Comparison of ENCODE assay signal across 1 cellular context in the genomic region with DNA sequence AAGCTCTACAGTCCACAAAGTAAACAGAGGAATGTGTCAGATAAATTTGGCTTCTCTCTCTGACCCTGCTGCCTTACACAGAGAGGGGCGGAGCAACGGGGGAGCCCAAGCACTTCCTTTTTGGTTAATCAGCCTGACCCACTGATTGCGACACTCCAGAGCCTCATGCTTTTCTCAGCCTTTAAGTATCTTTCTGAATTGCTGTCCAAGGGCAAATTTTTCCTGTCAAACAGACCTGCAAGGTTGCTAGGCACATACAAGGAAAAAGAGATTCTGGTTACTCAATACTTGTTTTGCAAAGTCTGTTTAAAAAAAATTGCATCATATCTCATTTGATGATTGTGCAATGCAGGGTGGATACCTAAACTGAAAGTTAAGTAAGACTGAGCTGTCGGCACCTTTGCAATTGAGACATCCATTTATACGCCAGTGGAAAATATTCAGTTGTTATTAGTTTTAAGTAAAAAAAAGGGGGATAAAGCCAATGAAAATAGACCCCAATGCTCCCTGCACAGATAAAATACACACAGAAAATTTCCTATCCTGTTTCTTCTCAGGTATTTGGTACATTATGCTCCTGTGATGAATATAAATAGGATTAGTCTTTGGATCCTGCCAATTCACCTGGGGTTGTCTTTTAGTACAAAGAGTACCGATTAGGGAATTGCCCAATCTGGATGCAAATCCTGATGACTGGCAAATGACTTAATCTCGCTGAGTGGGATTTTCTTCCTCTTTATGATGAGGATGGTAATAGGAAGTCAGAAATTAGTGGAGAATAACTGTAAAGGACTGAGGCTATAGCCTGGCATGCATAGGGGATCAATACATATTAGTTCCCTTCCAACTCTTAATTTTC.
TF ChIP-seq lines count a peak whose summit lies in the region.

No MANE protein-coding gene starts in this region.

TF ChIP-seq in HepG2, 621 proteins besides CTCF, POLR2A, EP300 and RAD21 (continued from another document and continues in another):
- TF ChIP-seq, protein P1, sequence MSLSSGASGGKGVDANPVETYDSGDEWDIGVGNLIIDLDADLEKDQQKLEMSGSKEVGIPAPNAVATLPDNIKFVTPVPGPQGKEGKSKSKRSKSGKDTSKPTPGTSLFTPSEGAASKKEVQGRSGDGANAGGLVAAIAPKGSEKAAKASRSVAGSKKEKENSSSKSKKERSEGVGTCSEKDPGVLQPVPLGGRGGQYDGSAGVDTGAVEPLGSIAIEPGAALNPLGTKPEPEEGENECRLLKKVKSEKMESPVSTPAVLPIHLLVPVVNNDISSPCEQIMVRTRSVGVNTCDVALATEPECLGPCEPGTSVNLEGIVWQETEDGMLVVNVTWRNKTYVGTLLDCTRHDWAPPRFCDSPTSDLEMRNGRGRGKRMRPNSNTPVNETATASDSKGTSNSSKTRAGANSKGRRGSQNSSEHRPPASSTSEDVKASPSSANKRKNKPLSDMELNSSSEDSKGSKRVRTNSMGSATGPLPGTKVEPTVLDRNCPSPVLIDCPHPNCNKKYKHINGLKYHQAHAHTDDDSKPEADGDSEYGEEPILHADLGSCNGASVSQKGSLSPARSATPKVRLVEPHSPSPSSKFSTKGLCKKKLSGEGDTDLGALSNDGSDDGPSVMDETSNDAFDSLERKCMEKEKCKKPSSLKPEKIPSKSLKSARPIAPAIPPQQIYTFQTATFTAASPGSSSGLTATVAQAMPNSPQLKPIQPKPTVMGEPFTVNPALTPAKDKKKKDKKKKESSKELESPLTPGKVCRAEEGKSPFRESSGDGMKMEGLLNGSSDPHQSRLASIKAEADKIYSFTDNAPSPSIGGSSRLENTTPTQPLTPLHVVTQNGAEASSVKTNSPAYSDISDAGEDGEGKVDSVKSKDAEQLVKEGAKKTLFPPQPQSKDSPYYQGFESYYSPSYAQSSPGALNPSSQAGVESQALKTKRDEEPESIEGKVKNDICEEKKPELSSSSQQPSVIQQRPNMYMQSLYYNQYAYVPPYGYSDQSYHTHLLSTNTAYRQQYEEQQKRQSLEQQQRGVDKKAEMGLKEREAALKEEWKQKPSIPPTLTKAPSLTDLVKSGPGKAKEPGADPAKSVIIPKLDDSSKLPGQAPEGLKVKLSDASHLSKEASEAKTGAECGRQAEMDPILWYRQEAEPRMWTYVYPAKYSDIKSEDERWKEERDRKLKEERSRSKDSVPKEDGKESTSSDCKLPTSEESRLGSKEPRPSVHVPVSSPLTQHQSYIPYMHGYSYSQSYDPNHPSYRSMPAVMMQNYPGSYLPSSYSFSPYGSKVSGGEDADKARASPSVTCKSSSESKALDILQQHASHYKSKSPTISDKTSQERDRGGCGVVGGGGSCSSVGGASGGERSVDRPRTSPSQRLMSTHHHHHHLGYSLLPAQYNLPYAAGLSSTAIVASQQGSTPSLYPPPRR (CRISPR knock-in tag; IDR thresholded peaks at IDR 0.05; ENCODE audit: borderline replicate concordance), result peak; percentile 42; the same call in 1 of the 2 replicates
- TF ChIP-seq ZNF674 (CRISPR knock-in tag; IDR thresholded peaks at IDR 0.05; ENCODE audit: low read depth), result no peak
- TF ChIP-seq ZNF326 (CRISPR knock-in tag; IDR thresholded peaks at IDR 0.05; ENCODE audit: borderline replicate concordance), result no peak
- TF ChIP-seq MIXL1 (CRISPR knock-in tag; IDR thresholded peaks at IDR 0.05), result peak; percentile 80
- TF ChIP-seq TOE1 (CRISPR knock-in tag; IDR thresholded peaks at IDR 0.05), result peak; percentile 80; the same call in 1 of the 2 replicates
- peak; percentile 94 for TF ChIP-seq SMAD3 (CRISPR knock-in tag; IDR thresholded peaks at IDR 0.05)
- peak; percentile 26; the same call in 1 of the 2 replicates for TF ChIP-seq SNAPC4 (CRISPR knock-in tag; IDR thresholded peaks at IDR 0.05)
- no peak for TF ChIP-seq ISX (CRISPR knock-in tag; conservative IDR thresholded peaks at IDR 0.05)
- TF ChIP-seq KLF16 (CRISPR knock-in tag; IDR thresholded peaks at IDR 0.05), result peak in 1 of 2 experiments; percentile 98; a peak in 2 of 4 replicates
- TF ChIP-seq ZSCAN21 (CRISPR knock-in tag; IDR thresholded peaks at IDR 0.05; ENCODE audit: borderline replicate concordance), result no peak
- TF ChIP-seq GLI4 (CRISPR knock-in tag; IDR thresholded peaks at IDR 0.05; ENCODE audit: borderline replicate concordance), result no peak
- TF ChIP-seq HMG20B (CRISPR knock-in tag; conservative IDR thresholded peaks at IDR 0.05), result peak; percentile 79; the same call in 1 of the 2 replicates
- no peak for TF ChIP-seq E2F1 (CRISPR knock-in tag; IDR thresholded peaks at IDR 0.05)
- TF ChIP-seq, protein P2, sequence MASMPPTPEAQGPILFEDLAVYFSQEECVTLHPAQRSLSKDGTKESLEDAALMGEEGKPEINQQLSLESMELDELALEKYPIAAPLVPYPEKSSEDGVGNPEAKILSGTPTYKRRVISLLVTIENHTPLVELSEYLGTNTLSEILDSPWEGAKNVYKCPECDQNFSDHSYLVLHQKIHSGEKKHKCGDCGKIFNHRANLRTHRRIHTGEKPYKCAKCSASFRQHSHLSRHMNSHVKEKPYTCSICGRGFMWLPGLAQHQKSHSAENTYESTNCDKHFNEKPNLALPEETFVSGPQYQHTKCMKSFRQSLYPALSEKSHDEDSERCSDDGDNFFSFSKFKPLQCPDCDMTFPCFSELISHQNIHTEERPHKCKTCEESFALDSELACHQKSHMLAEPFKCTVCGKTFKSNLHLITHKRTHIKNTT (CRISPR knock-in tag; IDR thresholded peaks at IDR 0.05), result no peak
- no peak for TF ChIP-seq ZNF768 (CRISPR knock-in tag; IDR thresholded peaks at IDR 0.05)
- TF ChIP-seq, protein P3, sequence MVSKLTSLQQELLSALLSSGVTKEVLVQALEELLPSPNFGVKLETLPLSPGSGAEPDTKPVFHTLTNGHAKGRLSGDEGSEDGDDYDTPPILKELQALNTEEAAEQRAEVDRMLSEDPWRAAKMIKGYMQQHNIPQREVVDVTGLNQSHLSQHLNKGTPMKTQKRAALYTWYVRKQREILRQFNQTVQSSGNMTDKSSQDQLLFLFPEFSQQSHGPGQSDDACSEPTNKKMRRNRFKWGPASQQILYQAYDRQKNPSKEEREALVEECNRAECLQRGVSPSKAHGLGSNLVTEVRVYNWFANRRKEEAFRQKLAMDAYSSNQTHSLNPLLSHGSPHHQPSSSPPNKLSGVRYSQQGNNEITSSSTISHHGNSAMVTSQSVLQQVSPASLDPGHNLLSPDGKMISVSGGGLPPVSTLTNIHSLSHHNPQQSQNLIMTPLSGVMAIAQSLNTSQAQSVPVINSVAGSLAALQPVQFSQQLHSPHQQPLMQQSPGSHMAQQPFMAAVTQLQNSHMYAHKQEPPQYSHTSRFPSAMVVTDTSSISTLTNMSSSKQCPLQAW (CRISPR knock-in tag; IDR thresholded peaks at IDR 0.05), result no peak
- no peak for TF ChIP-seq ZNF33A (CRISPR knock-in tag; IDR thresholded peaks at IDR 0.05; ENCODE audit: borderline replicate concordance)
- no peak for TF ChIP-seq MTF1 (CRISPR knock-in tag; IDR thresholded peaks at IDR 0.05)
- no peak for TF ChIP-seq ZNF724P (CRISPR knock-in tag; IDR thresholded peaks at IDR 0.05; ENCODE audit: borderline replicate concordance)
- TF ChIP-seq ZNF138 (CRISPR knock-in tag; IDR thresholded peaks at IDR 0.05; ENCODE audit: low read depth), result no peak
- no peak for TF ChIP-seq ARNTL (CRISPR knock-in tag; IDR thresholded peaks at IDR 0.05)
- no peak for TF ChIP-seq KLF13 (CRISPR knock-in tag; IDR thresholded peaks at IDR 0.05)
- no peak for TF ChIP-seq ZNF432 (CRISPR knock-in tag; IDR thresholded peaks at IDR 0.05; ENCODE audit: borderline replicate concordance)
- TF ChIP-seq ZSCAN12 (CRISPR knock-in tag; IDR thresholded peaks at IDR 0.05), result no peak
- no peak; the same call in 1 of the 2 replicates for TF ChIP-seq ZNF709 (CRISPR knock-in tag; IDR thresholded peaks at IDR 0.05)
- TF ChIP-seq ZNF687 (CRISPR knock-in tag; IDR thresholded peaks at IDR 0.05), result no peak
- TF ChIP-seq CHD4 (IDR thresholded peaks at IDR 0.05; ENCODE audit: borderline replicate concordance, low read length), result no peak
- TF ChIP-seq ZNF124 (CRISPR knock-in tag; IDR thresholded peaks at IDR 0.05), result peak; percentile 98
- peak; percentile 92 for TF ChIP-seq RFXANK (CRISPR knock-in tag; IDR thresholded peaks at IDR 0.05)
- TF ChIP-seq ZNF484 (CRISPR knock-in tag; IDR thresholded peaks at IDR 0.05; ENCODE audit: borderline replicate concordance, low read depth), result no peak
- TF ChIP-seq ATF7 (IDR thresholded peaks at IDR 0.05), result peak; percentile 79
- TF ChIP-seq ATF7 (CRISPR knock-in tag; IDR thresholded peaks at IDR 0.05), result no peak
- TF ChIP-seq FOXM1 (CRISPR knock-in tag; IDR thresholded peaks at IDR 0.05), result no peak
- TF ChIP-seq ZBTB8A (CRISPR knock-in tag; IDR thresholded peaks at IDR 0.05; ENCODE audit: borderline replicate concordance, low read depth), result no peak
- TF ChIP-seq ZNF354B (CRISPR knock-in tag; IDR thresholded peaks at IDR 0.05), result no peak
- TF ChIP-seq ZNF230 (CRISPR knock-in tag; IDR thresholded peaks at IDR 0.05), result no peak
- TF ChIP-seq, protein P4, sequence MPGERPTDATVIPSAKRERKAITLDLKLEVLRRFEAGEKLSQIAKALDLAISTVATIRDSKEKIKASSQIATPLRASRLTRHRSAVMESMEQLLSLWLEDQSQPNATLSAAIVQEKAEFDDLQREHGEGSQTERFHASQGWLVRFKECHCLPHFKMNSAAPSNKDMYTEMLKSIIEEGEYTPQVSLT (CRISPR knock-in tag; IDR thresholded peaks at IDR 0.05; ENCODE audit: borderline replicate concordance, low read depth), result no peak
- TF ChIP-seq RBFOX2 (IDR thresholded peaks at IDR 0.05; ENCODE audit: low read depth, low read length), result no peak
